8 cellular contexts compared by ENCODE assay signal in genomic region chr10:110871236-110872084, GRCh38.
A peak's percentile ranks its signal among the peaks of the same experiment; 100 is the strongest.
DNase-seq lines count a peak whose midpoint lies in the region; ATAC-seq and TF ChIP-seq lines count a peak whose summit lies in the region.

Gene PDCD4, plus strand, starts transcription at chr10:110871928. Its CDS starts 4,100 bp downstream, at chr10:110876028.

- peak within 1 kb of the TSS; percentile 99 for H3K27ac ChIP-seq in cingulate gyrus (ENCODE audit: low read depth, low read length)

- peak; percentile 83 for ATAC-seq in HG03439 (IDR thresholded peaks at IDR 0.05; ENCODE audit: unreplicated experiment)

- peak; percentile 87 for TF ChIP-seq POLR2A in GM19099 (IDR thresholded peaks at IDR 0.05; ENCODE audit: extremely low read depth, insufficient read length, low read depth)

- DNase-seq in AG20443 (ENCODE audit: low spot score) (peak; percentile 98), NCI-H510A treated with DMSO at 0.1 percent for 48 hours (lab: John Stamatoyannopoulos, UW) (peak; percentile 99), kidney glomerular epithelial cell (lab: John Stamatoyannopoulos, UW) (peak; percentile 98)
- DNase-seq in activated CD4-positive, alpha-beta T cell treated with anti-CD3 and anti-CD28 coated beads for 4 hours = peak; percentile 94
- DNase-seq in stimulated activated CD4-positive, alpha-beta T cell treated with anti-CD3 and anti-CD28 coated beads, Interleukin-1b, Interleukin-23, amount 100 ng/mL, for 1 hour (ENCODE audit: low read depth in 2 of 2) = peak; percentile 82 to 85

Comparison
In these comparisons a context has a peak if more than half of its experiments do, and no peak if none do; other contexts are left out.
1. Peak in every context shown above with its lines: DNase-seq, ATAC-seq and H3K27ac ChIP-seq.